ENCODE assay signal across 15 cellular contexts in the genomic region with DNA sequence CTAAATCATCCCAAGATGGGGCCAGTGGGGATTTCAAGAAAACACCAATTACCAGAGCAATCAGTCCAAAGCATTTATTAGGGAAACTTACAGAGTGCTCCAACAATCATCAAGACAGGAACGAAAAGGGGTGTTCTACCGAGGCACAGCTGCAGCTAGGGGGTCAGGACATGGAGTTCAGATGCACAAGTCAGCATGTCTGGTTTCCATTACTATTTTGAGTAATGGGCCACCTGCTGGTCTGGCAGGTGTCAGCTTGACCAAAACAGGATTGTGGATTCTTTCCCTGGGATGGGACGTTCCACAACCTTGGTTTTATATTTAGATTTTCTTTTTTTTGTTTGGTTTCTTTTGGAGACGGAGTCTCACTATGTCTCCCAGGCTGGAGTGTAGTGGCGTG.
"Had no signal": no experiment of that assay in that cellular context is flagged by ENCODE, and none has a peak within 500 bp of the region (broad histone marks: within the 10 kb centered on the region; RNA-seq: fewer than 3 reads in every experiment).

No MANE protein-coding gene starts in this region.

- H3K27ac ChIP-seq: thyroid gland had no signal

- H3K36me3 ChIP-seq: thyroid gland had no signal

- H3K4me3 Mint-ChIP-seq: activated naive CD4-positive, alpha-beta T cell treated with anti-CD3 and anti-CD28 coated beads for 36 hours; activated T-cell treated with anti-CD3 and anti-CD28 coated beads, Interleukin-2, amount 50 U/mL, for 72 hours; memory B cell; T-helper 17 cell had no signal

- H3K9me3 ChIP-seq: thyroid gland had no signal

- H3K4me3 ChIP-seq: thyroid gland had no signal

- H3K27me3 Mint-ChIP-seq: memory B cell, progenitor cell of endocrine pancreas, T-helper 17 cell had no signal

- H3K9me3 Mint-ChIP-seq: activated naive CD4-positive, alpha-beta T cell treated with anti-CD3 and anti-CD28 coated beads for 36 hours; activated T-cell treated with anti-CD3 and anti-CD28 coated beads, Interleukin-2, amount 50 U/mL, for 72 hours; memory B cell had no signal

- H3K27me3 ChIP-seq: thyroid gland had no signal

- H3K27ac Mint-ChIP-seq: activated naive CD4-positive, alpha-beta T cell treated with anti-CD3 and anti-CD28 coated beads for 36 hours; activated T-cell treated with anti-CD3 and anti-CD28 coated beads, Interleukin-2, amount 50 U/mL, for 72 hours; memory B cell; T-helper 17 cell had no signal

- DNase-seq: activated CD4-positive, alpha-beta T cell treated with anti-CD3 and anti-CD28 coated beads for 4 hours; activated CD4-positive, alpha-beta T cell treated with anti-CD3 and anti-CD28 coated beads, Interleukin-2, amount 50 U/mL, for 48 hours; activated CD4-positive, CD25-positive, alpha-beta regulatory T cell; activated effector memory CD4-positive, alpha-beta T cell treated with Interleukin-2 at 50 U/mL for 16 hours; activated naive CD4-positive, alpha-beta T cell treated with anti-CD3 and anti-CD28 coated beads for 36 hours; activated T-cell treated with anti-CD3 and anti-CD28 coated beads, Interleukin-2, amount 50 U/mL, for 72 hours; effector CD4-positive, alpha-beta T cell; left colon; stimulated activated CD4-positive, alpha-beta T cell treated with anti-CD3 and anti-CD28 coated beads, Interleukin-4, amount 100 ng/mL, for 24 hours; stimulated activated naive CD8-positive, alpha-beta T cell treated with anti-CD3 and anti-CD28 coated beads, Interleukin-15, Interleukin-2, amounts not matched to agents 100 U/mL and 50 U/mL, for 24 hours; substantia nigra; T-helper 17 cell; thyroid gland had no signal

- ATAC-seq: activated T-cell treated with anti-CD3 and anti-CD28 coated beads, Interleukin-2, amount 50 U/mL, for 72 hours; left colon; stimulated activated naive CD8-positive, alpha-beta T cell treated with anti-CD3 and anti-CD28 coated beads, Interleukin-15, Interleukin-2, amounts not matched to agents 100 U/mL and 50 U/mL, for 24 hours; T-helper 17 cell had no signal
